ENCODE assay signal across 10 cellular contexts in genomic region chr13:114066956-114067355, GRCh38.
A peak's percentile ranks its signal among the peaks of the same experiment; 100 is the strongest.
DNase-seq lines count a peak whose midpoint lies in the region; ATAC-seq and TF ChIP-seq lines count a peak whose summit lies in the region.
"Had no signal": no experiment of that assay in that cellular context is flagged by ENCODE, and none has a peak within 500 bp of the region (broad histone marks: within the 10 kb centered on the region; RNA-seq: fewer than 3 reads in every experiment).

No MANE protein-coding gene starts in this region.

- TF ChIP-seq CTCF in uterus (IDR thresholded peaks at IDR 0.05) (no peak), mesothelial cell of epicardium (IDR thresholded peaks at IDR 0.05; ENCODE audit: unreplicated experiment) (no peak)

- no peak overlapping the region for H3K9ac ChIP-seq in mucosa of rectum (ENCODE audit: low read depth in 1 of 2, low read length in 2 of 2)

- no peak for TF ChIP-seq POLR2A in uterus (IDR thresholded peaks at IDR 0.05)

- intact Hi-C loops in right cardiac atrium (cut with DNase I) (loop anchor here in 1 of 4 donors (10.0 kb wide), 1 partner anchor 58 kb away; no protein-coding TSS in a partner anchor), left ventricle myocardium superior (cut with micrococcal nuclease) (no loop called here), uterus (cut with DNase I; ENCODE audit: low total_unique reads) (loop anchor here (5.0 kb wide), 1 partner anchor 50 kb away; no protein-coding TSS in a partner anchor)

- WGBS in right cardiac atrium: 86% methylated on average over 7 of the region's 7 CpGs

- peak overlapping the region; percentile 55 for H3K4me3 Mint-ChIP-seq in activated CD4-positive, alpha-beta memory T cell treated with anti-CD3 and anti-CD28 coated beads, Interleukin-2, amount 10 ng/mL, durations not matched to agents 7 days and 5 days
- no peak overlapping the region for H3K4me3 Mint-ChIP-seq in mesothelial cell of epicardium

- POLR2A ChIA-PET in activated CD4-positive, alpha-beta memory T cell treated with anti-CD3 and anti-CD28 coated beads, Interleukin-2, amount 10 ng/mL, durations not matched to agents 7 days and 5 days (lab: Charles Lee): interaction anchor here (0.7 to 2.7 kb wide), 8 partner anchors 9 to 96 kb away, joined by 3 to 23 read pairs (median 6); no protein-coding TSS in a partner anchor

- H3K4me1 ChIP-seq in right cardiac atrium (ENCODE audit: control insufficient read depth, insufficient read depth, low read length) (peaks cover 4% of the 10 kb centered on the region), mucosa of rectum (ENCODE audit: control insufficient read depth in 2 of 2, insufficient read depth in 2 of 2, low read length in 2 of 2) (peaks cover 39 to 42% of the 10 kb centered on the region in 2 donors), uterus (peaks cover 17 to 28% of the 10 kb centered on the region in 2 donors)

- peaks cover 59% of the 10 kb centered on the region for H3K4me1 Mint-ChIP-seq in activated CD4-positive, alpha-beta memory T cell treated with anti-CD3 and anti-CD28 coated beads, Interleukin-2, amount 10 ng/mL, durations not matched to agents 7 days and 5 days
- H3K4me1 Mint-ChIP-seq in mesothelial cell of epicardium: peaks cover 45% of the 10 kb centered on the region

- H3K4me3 ChIP-seq in right cardiac atrium (ENCODE audit: low read length): no peak overlapping the region
- no peak overlapping the region for H3K4me3 ChIP-seq in mucosa of rectum (ENCODE audit: low read length in 2 of 2)
- H3K4me3 ChIP-seq in uterus: no peak overlapping the region

- no peak overlapping the region for H3K27ac ChIP-seq in right cardiac atrium (ENCODE audit: low read length)
- peak overlapping the region; percentile 90 to 94 for H3K27ac ChIP-seq in mucosa of rectum (ENCODE audit: low read depth in 2 of 2, low read length in 2 of 2)
- peak overlapping the region; percentile 96 to 98 for H3K27ac ChIP-seq in uterus

- H3K27me3 ChIP-seq in right cardiac atrium (ENCODE audit: control insufficient read depth, insufficient read depth): no peaks in the 10 kb centered on the region
- no peaks in the 10 kb centered on the region for H3K27me3 ChIP-seq in mucosa of rectum (ENCODE audit: control insufficient read depth in 2 of 2, insufficient read depth in 2 of 2, low read length in 2 of 2)
- H3K27me3 ChIP-seq in uterus: no peaks in the 10 kb centered on the region

- CTCF ChIA-PET in activated CD4-positive, alpha-beta memory T cell treated with anti-CD3 and anti-CD28 coated beads, Interleukin-2, amount 10 ng/mL, durations not matched to agents 7 days and 5 days (lab: Charles Lee): interaction anchor here (1.0 to 1.7 kb wide), 3 partner anchors 44 to 342 kb away, joined by 3 to 8 read pairs (median 3); no protein-coding TSS in a partner anchor

- DNase-seq in right cardiac atrium (peak in 2 of 3 donors; percentile 47 to 65), left ventricle myocardium superior (no peak), uterus (no peak), medulla oblongata (ENCODE audit: extremely low spot score) (no peak), NCI-H1436 treated with DMSO at 0.1 percent for 48 hours (lab: John Stamatoyannopoulos, UW) (no peak), mesothelial cell of epicardium (ENCODE audit: low spot score in 2 of 2, unreplicated experiment in 2 of 2) (no peak)
- DNase-seq in activated CD4-positive, alpha-beta memory T cell treated with anti-CD3 and anti-CD28 coated beads, Interleukin-2, amount 10 ng/mL, durations not matched to agents 7 days and 5 days: no peak
- DNase-seq: DMS 273 treated with DMSO at 0.1 percent for 48 hours, NCI-H187 had no signal

- H3K27me3 Mint-ChIP-seq in activated CD4-positive, alpha-beta memory T cell treated with anti-CD3 and anti-CD28 coated beads, Interleukin-2, amount 10 ng/mL, durations not matched to agents 7 days and 5 days: no peaks in the 10 kb centered on the region
- no peaks in the 10 kb centered on the region for H3K27me3 Mint-ChIP-seq in mesothelial cell of epicardium (ENCODE audit: low read depth)

- ATAC-seq in right cardiac atrium (no peak), left ventricle myocardium superior (no peak)

- H3K27ac Mint-ChIP-seq in activated CD4-positive, alpha-beta memory T cell treated with anti-CD3 and anti-CD28 coated beads, Interleukin-2, amount 10 ng/mL, durations not matched to agents 7 days and 5 days: peak overlapping the region; percentile 79
- no peak overlapping the region for H3K27ac Mint-ChIP-seq in mesothelial cell of epicardium

- H3K36me3 ChIP-seq in mucosa of rectum (ENCODE audit: control insufficient read depth in 2 of 2, insufficient read depth in 2 of 2, low read length in 2 of 2) (no peaks in the 10 kb centered on the region), uterus (no peaks in the 10 kb centered on the region)

- peaks cover 37% of the 10 kb centered on the region for H3K36me3 Mint-ChIP-seq in activated CD4-positive, alpha-beta memory T cell treated with anti-CD3 and anti-CD28 coated beads, Interleukin-2, amount 10 ng/mL, durations not matched to agents 7 days and 5 days (ENCODE audit: low read depth)
- H3K36me3 Mint-ChIP-seq in mesothelial cell of epicardium: peaks cover 1% of the 10 kb centered on the region

- H3K9me3 ChIP-seq in right cardiac atrium (ENCODE audit: control insufficient read depth, low read length): no peaks in the 10 kb centered on the region
- no peaks in the 10 kb centered on the region for H3K9me3 ChIP-seq in mucosa of rectum (ENCODE audit: control insufficient read depth in 2 of 2, low read length in 2 of 2)
- no peaks in the 10 kb centered on the region for H3K9me3 ChIP-seq in uterus

- peaks cover 5% of the 10 kb centered on the region for H3K9me3 Mint-ChIP-seq in activated CD4-positive, alpha-beta memory T cell treated with anti-CD3 and anti-CD28 coated beads, Interleukin-2, amount 10 ng/mL, durations not matched to agents 7 days and 5 days
- H3K9me3 Mint-ChIP-seq in mesothelial cell of epicardium: no peaks in the 10 kb centered on the region

Comparison
In these comparisons a context has a peak if more than half of its experiments do, and no peak if none do; other contexts are left out.
1. DNase-seq: peak in right cardiac atrium (2 of 3); none in left ventricle myocardium superior (single experiment), activated CD4-positive, alpha-beta memory T cell treated with anti-CD3 and anti-CD28 coated beads, Interleukin-2, amount 10 ng/mL, durations not matched to agents 7 days and 5 days (single experiment), uterus (0 of 2), medulla oblongata (single experiment), NCI-H1436 treated with DMSO at 0.1 percent for 48 hours (single experiment) and mesothelial cell of epicardium (0 of 2).